In genomic region chr4:7894677-7895181, GRCh38 we compare ENCODE assay signal across 1 cellular context.
TF ChIP-seq lines count a peak whose summit lies in the region.

No MANE protein-coding gene starts in this region.

TF ChIP-seq in IMR-90, 13 proteins besides CTCF, POLR2A, EP300 and RAD21:
- TF ChIP-seq CHD1 (IDR thresholded peaks at IDR 0.05; ENCODE audit: low read depth, low read length) (no peak), ELK1 (IDR thresholded peaks at IDR 0.05; ENCODE audit: borderline replicate concordance, low read depth, low read length) (no peak), NFE2L2 (IDR thresholded peaks at IDR 0.05; ENCODE audit: low read depth, low read length) (no peak), MAZ (IDR thresholded peaks at IDR 0.05; ENCODE audit: borderline replicate concordance, low read depth, low read length) (no peak)
